In genomic region chr11:129315781-129316579, GRCh38 we compare ENCODE assay signal across 10 cellular contexts. TPM values are rescaled to one million over a fixed set of nuclear protein-coding genes. Genes with fewer than 3 reads are reported as not detected.
A peak's percentile ranks its signal among the peaks of the same experiment; 100 is the strongest.
DNase-seq lines count a peak whose midpoint lies in the region; ATAC-seq and TF ChIP-seq lines count a peak whose summit lies in the region.
"Had no signal": no experiment of that assay in that cellular context is flagged by ENCODE, and none has a peak within 500 bp of the region (broad histone marks: within the 10 kb centered on the region; RNA-seq: fewer than 3 reads in every experiment).

No MANE protein-coding gene starts in this region.

- CTCF ChIA-PET in activated naive CD4-positive, alpha-beta T cell treated with anti-CD3 and anti-CD28 coated beads, Interleukin-2, amount 10 ng/mL, durations not matched to agents 7 days and 5 days (lab: Charles Lee) = no interaction called here
- CTCF ChIA-PET in RWPE1 (lab: Yijun Ruan, JAX) = interaction anchor here (0.9 to 2.6 kb wide), 2 partner anchors 16 kb away, joined by 3 to 11 read pairs; no protein-coding TSS in a partner anchor

- H3K27ac ChIP-seq in RWPE1 (peak overlapping the region; percentile 25), upper lobe of left lung (peak overlapping the region; percentile 22 to 80 (median 74))

- H3K27me3 ChIP-seq in upper lobe of left lung = no peaks in the 10 kb centered on the region

- TF ChIP-seq CTCF in RWPE1 (conservative IDR thresholded peaks at IDR 0.05; ENCODE audit: low read depth) (no peak), upper lobe of left lung (IDR thresholded peaks at IDR 0.05) (no peak)

- no peak for DNase-seq in activated naive CD4-positive, alpha-beta T cell treated with anti-CD3 and anti-CD28 coated beads, Interleukin-2, amount 10 ng/mL, durations not matched to agents 7 days and 5 days
- no peak for DNase-seq in activated naive CD4-positive, alpha-beta T cell treated with anti-CD3 and anti-CD28 coated beads, Interleukin-2, amount 50 U/mL, for 72 hours (ENCODE audit: low spot score in 2 of 2)
- DNase-seq in RWPE1 (ENCODE audit: low spot score) = peak; percentile 59
- DNase-seq in left colon = peak; percentile 66 to 82
- DNase-seq in upper lobe of left lung = peak; percentile 51 to 77
- no peak for DNase-seq in activated T-cell treated with anti-CD3 and anti-CD28 coated beads, Interleukin-2, amount 50 U/mL, for 24 hours
- no peak for DNase-seq in NCI-H446 treated with DMSO at 0.1 percent for 48 hours (lab: John Stamatoyannopoulos, UW)
- DNase-seq: nucleus accumbens had no signal

- H3K27me3 Mint-ChIP-seq in activated naive CD4-positive, alpha-beta T cell treated with anti-CD3 and anti-CD28 coated beads, Interleukin-2, amount 10 ng/mL, durations not matched to agents 7 days and 5 days = no peaks in the 10 kb centered on the region
- H3K27me3 Mint-ChIP-seq in activated T-cell treated with anti-CD3 and anti-CD28 coated beads, Interleukin-2, amount 50 U/mL, for 24 hours = no peaks in the 10 kb centered on the region

- POLR2A ChIA-PET in RWPE1 (lab: Yijun Ruan, JAX; ENCODE audit: low non-redundant PET) = interaction anchor here (0.7 kb wide), 1 partner anchor 19 kb away, joined by 8 read pairs; no protein-coding TSS in a partner anchor

- H3K36me3 ChIP-seq in upper lobe of left lung = no peaks in the 10 kb centered on the region

- no peak for TF ChIP-seq EP300 in upper lobe of left lung (IDR thresholded peaks at IDR 0.05)

- intact Hi-C loops in left colon (cut with DNase I, micrococcal nuclease) = no loop called here

- H3K9me3 ChIP-seq in upper lobe of left lung = no peaks in the 10 kb centered on the region

- H3K4me3 ChIP-seq in upper lobe of left lung = no peak overlapping the region

- H3K4me1 ChIP-seq in upper lobe of left lung = peaks cover 39 to 52% (median 45%) of the 10 kb centered on the region in 4 donors

- no peak for ATAC-seq in activated naive CD4-positive, alpha-beta T cell treated with anti-CD3 and anti-CD28 coated beads, Interleukin-2, amount 50 U/mL, for 72 hours
- ATAC-seq in left colon = peak; percentile 82
- ATAC-seq in upper lobe of left lung (ENCODE audit: low FRiP score in 2 of 2) = peak; percentile 42 to 83
- no peak for ATAC-seq in HG03196 (IDR thresholded peaks at IDR 0.05; ENCODE audit: unreplicated experiment)

- no peaks in the 10 kb centered on the region for H3K9me3 Mint-ChIP-seq in activated naive CD4-positive, alpha-beta T cell treated with anti-CD3 and anti-CD28 coated beads, Interleukin-2, amount 10 ng/mL, durations not matched to agents 7 days and 5 days
- no peaks in the 10 kb centered on the region for H3K9me3 Mint-ChIP-seq in activated naive CD4-positive, alpha-beta T cell treated with anti-CD3 and anti-CD28 coated beads, Interleukin-2, amount 50 U/mL, for 72 hours
- H3K9me3 Mint-ChIP-seq in activated T-cell treated with anti-CD3 and anti-CD28 coated beads, Interleukin-2, amount 50 U/mL, for 24 hours = no peaks in the 10 kb centered on the region

- no peak overlapping the region for H3K4me3 Mint-ChIP-seq in activated naive CD4-positive, alpha-beta T cell treated with anti-CD3 and anti-CD28 coated beads, Interleukin-2, amount 10 ng/mL, durations not matched to agents 7 days and 5 days
- no peak overlapping the region for H3K4me3 Mint-ChIP-seq in activated T-cell treated with anti-CD3 and anti-CD28 coated beads, Interleukin-2, amount 50 U/mL, for 24 hours

- H3K36me3 Mint-ChIP-seq in activated naive CD4-positive, alpha-beta T cell treated with anti-CD3 and anti-CD28 coated beads, Interleukin-2, amount 10 ng/mL, durations not matched to agents 7 days and 5 days = no peaks in the 10 kb centered on the region
- no peaks in the 10 kb centered on the region for H3K36me3 Mint-ChIP-seq in activated naive CD4-positive, alpha-beta T cell treated with anti-CD3 and anti-CD28 coated beads, Interleukin-2, amount 50 U/mL, for 72 hours
- H3K36me3 Mint-ChIP-seq in activated T-cell treated with anti-CD3 and anti-CD28 coated beads, Interleukin-2, amount 50 U/mL, for 24 hours (ENCODE audit: low read depth) = no peaks in the 10 kb centered on the region

- TF ChIP-seq POLR2A in upper lobe of left lung (IDR thresholded peaks at IDR 0.05) = peak in 1 of 4 donors; percentile 26

- peak overlapping the region; percentile 35 for H3K27ac Mint-ChIP-seq in activated naive CD4-positive, alpha-beta T cell treated with anti-CD3 and anti-CD28 coated beads, Interleukin-2, amount 10 ng/mL, durations not matched to agents 7 days and 5 days
- no peak overlapping the region for H3K27ac Mint-ChIP-seq in activated naive CD4-positive, alpha-beta T cell treated with anti-CD3 and anti-CD28 coated beads, Interleukin-2, amount 50 U/mL, for 72 hours
- no peak overlapping the region for H3K27ac Mint-ChIP-seq in activated T-cell treated with anti-CD3 and anti-CD28 coated beads, Interleukin-2, amount 50 U/mL, for 24 hours

- peaks cover 7% of the 10 kb centered on the region for H3K4me1 Mint-ChIP-seq in activated naive CD4-positive, alpha-beta T cell treated with anti-CD3 and anti-CD28 coated beads, Interleukin-2, amount 10 ng/mL, durations not matched to agents 7 days and 5 days
- H3K4me1 Mint-ChIP-seq in activated T-cell treated with anti-CD3 and anti-CD28 coated beads, Interleukin-2, amount 50 U/mL, for 24 hours (ENCODE audit: low read depth) = peaks cover 6% of the 10 kb centered on the region

- WGBS in upper lobe of left lung, 2 donors = 47 to 58% methylated on average over 12 of the region's 12 CpGs

RNA-seq across cellular contexts. Expression of gene BARX2, which starts 59.7 kb away (rescaled TPM):
- 1 to 10 TPM in 1 of 2 donors, under 1 TPM in 1; 0.16 to 6.1 TPM for total RNA-seq in activated naive CD4-positive, alpha-beta T cell treated with anti-CD3 and anti-CD28 coated beads, Interleukin-2, amount 50 U/mL, for 72 hours
- total RNA-seq in left colon (10 to 100 TPM; 11.6 to 31.3 TPM), upper lobe of left lung (under 1 TPM in 3 of 6 donors, not detected in 3; 0.30 to 0.89 (median 0.30) TPM)
- total RNA-seq: cardiac septum had no signal

Comparison
In these comparisons a context has a peak if more than half of its experiments do, and no peak if none do; other contexts are left out.
1. DNase-seq: peak in RWPE1 (single experiment), left colon (2 of 2) and upper lobe of left lung (2 of 2); none in activated naive CD4-positive, alpha-beta T cell treated with anti-CD3 and anti-CD28 coated beads, Interleukin-2, amount 10 ng/mL, durations not matched to agents 7 days and 5 days (single experiment), activated naive CD4-positive, alpha-beta T cell treated with anti-CD3 and anti-CD28 coated beads, Interleukin-2, amount 50 U/mL, for 72 hours (0 of 2), activated T-cell treated with anti-CD3 and anti-CD28 coated beads, Interleukin-2, amount 50 U/mL, for 24 hours (single experiment) and NCI-H446 treated with DMSO at 0.1 percent for 48 hours (single experiment).
2. ATAC-seq: peak in left colon (single experiment) and upper lobe of left lung (2 of 2); none in activated naive CD4-positive, alpha-beta T cell treated with anti-CD3 and anti-CD28 coated beads, Interleukin-2, amount 50 U/mL, for 72 hours (0 of 2) and HG03196 (single experiment).